In genomic region chr2:172336681-172337080, GRCh38 we compare ENCODE assay signal across 27 cellular contexts.
"Had no signal": no experiment of that assay in that cellular context is flagged by ENCODE, and none has a peak within 500 bp of the region (broad histone marks: within the 10 kb centered on the region; RNA-seq: fewer than 3 reads in every experiment).

No MANE protein-coding gene starts in this region.

- H3K9me3 ChIP-seq: gastroesophageal sphincter, spleen, thoracic aorta, upper lobe of left lung had no signal

- H3K27me3 Mint-ChIP-seq: activated naive CD8-positive, alpha-beta T cell; activated T-cell treated with anti-CD3 and anti-CD28 coated beads, Interleukin-2, amount 50 U/mL, for 24 hours had no signal

- DNase-seq: activated CD4-positive, alpha-beta T cell treated with anti-CD3 and anti-CD28 coated beads, Interleukin-2, amount 50 U/mL, for 1 hour; activated CD4-positive, CD25-positive, alpha-beta regulatory T cell treated with anti-CD3 and anti-CD28 coated beads, Interleukin-2, amount 50 U/mL, for 72 hours; activated CD8-positive, alpha-beta T cell treated with anti-CD3 and anti-CD28 coated beads, Interleukin-2, amount 10 ng/mL, durations not matched to agents 7 days and 5 days; activated naive CD4-positive, alpha-beta T cell; activated T-cell treated with anti-CD3 and anti-CD28 coated beads, Interleukin-2, amount 50 U/mL, for 24 hours; head of caudate nucleus; hypothalamus; left cardiac atrium; midbrain; nephron progenitor cell; nucleus accumbens; spleen; stimulated activated CD4-positive, alpha-beta T cell treated with anti-CD3 and anti-CD28 coated beads, Interleukin-4, amount 100 ng/mL, for 24 hours; stimulated activated naive CD4-positive, alpha-beta T cell treated with Interleukin-2 at 50 U/mL for 16 hours; T-helper 1 cell; WERI-Rb-1 had no signal

- H3K27me3 ChIP-seq: gastroesophageal sphincter, spleen, upper lobe of left lung had no signal

- ATAC-seq: activated CD8-positive, alpha-beta T cell treated with anti-CD3 and anti-CD28 coated beads, Interleukin-2, amount 10 ng/mL, durations not matched to agents 7 days and 5 days; gastroesophageal sphincter; left cardiac atrium; sciatic nerve had no signal

- H3K36me3 ChIP-seq: gastroesophageal sphincter, spleen, thoracic aorta, upper lobe of left lung, WERI-Rb-1 had no signal

- H3K36me3 Mint-ChIP-seq: activated naive CD8-positive, alpha-beta T cell had no signal

- H3K27ac ChIP-seq: coronary artery, epithelial cell of prostate, gastroesophageal sphincter, spleen, thoracic aorta, WERI-Rb-1 had no signal

- FAIRE-seq: astrocyte, bronchial epithelial cell, TTC549 had no signal

- H3K4me3 Mint-ChIP-seq: activated CD8-positive, alpha-beta T cell treated with anti-CD3 and anti-CD28 coated beads, Interleukin-2, amount 10 ng/mL, durations not matched to agents 7 days and 5 days; activated naive CD8-positive, alpha-beta T cell; activated T-cell treated with anti-CD3 and anti-CD28 coated beads, Interleukin-2, amount 50 U/mL, for 24 hours; nephron progenitor cell had no signal

- H3K4me3 ChIP-seq: coronary artery, gastroesophageal sphincter, spleen, thoracic aorta, upper lobe of left lung had no signal

- H3K27ac Mint-ChIP-seq: activated naive CD8-positive, alpha-beta T cell; activated T-cell treated with anti-CD3 and anti-CD28 coated beads, Interleukin-2, amount 50 U/mL, for 24 hours; activated T-helper 2 cell treated with anti-CD3 and anti-CD28 coated beads, Interferon-gamma antibody, Interleukin-2, Interleukin-4, amounts not matched to agents 10 μg/mL and 5 μg/mL and 100 μg/mL, durations not matched to agents 14 hours and 24 hours and 36 hours; nephron progenitor cell had no signal

- H3K9me3 Mint-ChIP-seq: activated T-cell treated with anti-CD3 and anti-CD28 coated beads, Interleukin-2, amount 50 U/mL, for 24 hours; activated T-helper 2 cell treated with anti-CD3 and anti-CD28 coated beads, Interferon-gamma antibody, Interleukin-2, Interleukin-4, amounts not matched to agents 10 μg/mL and 5 μg/mL and 100 μg/mL, durations not matched to agents 14 hours and 24 hours and 36 hours; nephron progenitor cell had no signal
